Comparison of ENCODE assay signal across 1 cellular context in the genomic region with DNA sequence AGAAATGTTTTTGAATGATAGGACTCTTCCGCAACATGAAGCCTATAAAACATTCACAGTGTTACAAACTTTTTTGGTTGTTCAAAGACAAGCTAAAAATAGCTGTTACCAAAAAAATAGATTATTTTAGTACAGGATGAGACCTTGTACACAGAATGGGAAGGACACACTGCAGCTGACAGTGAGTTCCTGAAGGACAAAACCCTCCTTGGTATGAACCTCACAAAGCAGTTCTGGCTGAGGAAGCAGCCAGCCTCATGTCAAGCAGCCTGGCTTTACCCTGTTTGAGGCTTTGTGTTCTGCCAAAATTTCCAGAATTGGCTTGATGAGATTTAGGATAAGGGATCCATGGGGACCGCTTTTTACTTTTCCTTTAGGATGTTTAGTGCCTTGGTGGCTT.
TF ChIP-seq lines count a peak whose summit lies in the region.

No MANE protein-coding gene starts in this region.

TF ChIP-seq in GM12878, 131 proteins besides CTCF, POLR2A, EP300 and RAD21 (continued from another document):
- TF ChIP-seq, protein P1, sequence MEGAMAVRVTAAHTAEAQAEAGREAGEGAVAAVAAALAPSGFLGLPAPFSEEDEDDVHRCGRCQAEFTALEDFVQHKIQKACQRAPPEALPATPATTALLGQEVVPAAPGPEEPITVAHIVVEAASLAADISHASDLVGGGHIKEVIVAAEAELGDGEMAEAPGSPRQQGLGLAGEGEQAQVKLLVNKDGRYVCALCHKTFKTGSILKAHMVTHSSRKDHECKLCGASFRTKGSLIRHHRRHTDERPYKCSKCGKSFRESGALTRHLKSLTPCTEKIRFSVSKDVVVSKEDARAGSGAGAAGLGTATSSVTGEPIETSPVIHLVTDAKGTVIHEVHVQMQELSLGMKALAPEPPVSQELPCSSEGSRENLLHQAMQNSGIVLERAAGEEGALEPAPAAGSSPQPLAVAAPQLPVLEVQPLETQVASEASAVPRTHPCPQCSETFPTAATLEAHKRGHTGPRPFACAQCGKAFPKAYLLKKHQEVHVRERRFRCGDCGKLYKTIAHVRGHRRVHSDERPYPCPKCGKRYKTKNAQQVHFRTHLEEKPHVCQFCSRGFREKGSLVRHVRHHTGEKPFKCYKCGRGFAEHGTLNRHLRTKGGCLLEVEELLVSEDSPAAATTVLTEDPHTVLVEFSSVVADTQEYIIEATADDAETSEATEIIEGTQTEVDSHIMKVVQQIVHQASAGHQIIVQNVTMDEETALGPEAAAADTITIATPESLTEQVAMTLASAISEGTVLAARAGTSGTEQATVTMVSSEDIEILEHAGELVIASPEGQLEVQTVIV (IDR thresholded peaks at IDR 0.05; ENCODE audit: borderline replicate concordance, partially characterized antibody), result no peak
- TF ChIP-seq IRF4 (IDR thresholded peaks at IDR 0.05; ENCODE audit: low read depth, low read length) (no peak), TCF7 (IDR thresholded peaks at IDR 0.05; ENCODE audit: borderline replicate concordance) (no peak), ATF7 (IDR thresholded peaks at IDR 0.05; ENCODE audit: low read depth) (no peak), HDGF (IDR thresholded peaks at IDR 0.05) (no peak), RBBP5 (conservative IDR thresholded peaks at IDR 0.05) (no peak), TAF1 (IDR thresholded peaks at IDR 0.05; ENCODE audit: borderline replicate concordance, low read depth, low read length) (no peak), POLR2AphosphoS5 (IDR thresholded peaks at IDR 0.05; ENCODE audit: low read length) (no peak; the same call in 1 of the 2 replicates), CEBPB (IDR thresholded peaks at IDR 0.05; ENCODE audit: borderline replicate concordance in 1 of 2, low read depth in 2 of 2, low read length in 2 of 2) (no peak), SRF (IDR thresholded peaks at IDR 0.05; ENCODE audit: low read depth in 2 of 2, low read length in 2 of 2) (no peak)
